In the genomic region with DNA sequence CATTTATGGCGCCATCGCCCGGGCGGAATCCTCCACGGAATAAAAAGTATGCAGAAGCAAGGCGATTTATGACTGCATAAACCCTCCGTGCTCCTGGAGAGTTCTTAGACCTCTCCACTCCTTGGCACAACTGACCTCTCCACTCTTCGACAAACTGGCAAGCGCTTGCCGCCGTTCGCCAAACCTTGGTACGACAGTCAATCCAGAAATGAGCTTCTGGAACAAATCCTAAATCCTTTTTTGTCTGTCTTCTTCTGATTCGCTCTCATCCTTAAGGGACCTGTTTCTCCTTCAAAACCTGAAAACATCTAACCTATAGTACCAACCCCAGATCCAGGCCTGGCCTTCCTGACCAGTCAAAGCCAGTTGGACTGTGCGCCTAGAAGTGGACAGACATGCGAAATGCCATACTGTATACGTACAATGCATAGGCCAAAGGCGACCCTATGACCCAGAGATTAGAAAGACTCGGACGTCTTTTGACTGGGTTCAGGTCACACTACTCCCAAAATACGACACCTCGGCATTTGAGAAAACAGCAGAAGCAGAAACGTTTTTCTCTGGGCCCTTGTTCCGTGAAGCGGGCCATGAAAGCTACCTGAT, we compare ENCODE assay signal across 1 cellular context.
TF ChIP-seq lines count a peak whose summit lies in the region.

No MANE protein-coding gene starts in this region.

TF ChIP-seq in endothelial cell of umbilical vein, 7 proteins besides CTCF, POLR2A, EP300 and RAD21:
- no peak for TF ChIP-seq MAX (IDR thresholded peaks at IDR 0.05; ENCODE audit: insufficient read depth, insufficient read length)
- no peak for TF ChIP-seq EZH2 (IDR thresholded peaks at IDR 0.05; ENCODE audit: borderline replicate concordance, low read depth, low read length, severe bottlenecking)
- no peak for TF ChIP-seq GATA2 (IDR thresholded peaks at IDR 0.05; ENCODE audit: insufficient read depth, insufficient read length, low read depth, low read length)
- TF ChIP-seq POLR2AphosphoS5 (IDR thresholded peaks at IDR 0.05; ENCODE audit: insufficient read depth, low read depth, low read length), result no peak
- TF ChIP-seq MYC (IDR thresholded peaks at IDR 0.05; ENCODE audit: low read depth, low read length), result no peak
- no peak for TF ChIP-seq FOS (IDR thresholded peaks at IDR 0.05; ENCODE audit: borderline replicate concordance, insufficient read depth, low read length)
- TF ChIP-seq JUN (IDR thresholded peaks at IDR 0.05; ENCODE audit: borderline replicate concordance, insufficient read depth, insufficient read length, low read depth), result no peak
